Comparison of ENCODE assay signal across 24 cellular contexts in genomic region chr6:79922018-79922417, GRCh38. TPM values are rescaled to one million over a fixed set of nuclear protein-coding genes. Genes with fewer than 3 reads are reported as not detected.
DNase-seq lines count a peak whose midpoint lies in the region; ATAC-seq, FAIRE-seq and TF ChIP-seq lines count a peak whose summit lies in the region.
"Had no signal": no experiment of that assay in that cellular context is flagged by ENCODE, and none has a peak within 500 bp of the region (broad histone marks: within the 10 kb centered on the region; RNA-seq: fewer than 3 reads in every experiment).

No MANE protein-coding gene starts in this region.

- H3K9me3 ChIP-seq in Karpas-422 (ENCODE audit: low read length), result no peaks in the 10 kb centered on the region
- H3K9me3 ChIP-seq: A549 had no signal

- H3K4me2 ChIP-seq in Karpas-422 (ENCODE audit: low read depth, low read length, poor library complexity, severe bottlenecking), result no peak overlapping the region
- H3K4me2 ChIP-seq: A549 had no signal

- H3K4me3 ChIP-seq in bronchial epithelial cell (ENCODE audit: low read depth, low read length) (no peak overlapping the region), Karpas-422 (ENCODE audit: low read length) (no peak overlapping the region)
- H3K4me3 ChIP-seq: A549, GM23248 had no signal

- no peaks in the 10 kb centered on the region for H3K9me2 ChIP-seq in Karpas-422 (replicated peaks; ENCODE audit: insufficient read depth, low read length)

- FAIRE-seq in D721Med (lab: Jason Lieb, UNC) (peak; percentile 35), bronchial epithelial cell (lab: Jason Lieb, UNC) (no peak)
- FAIRE-seq: A549, GM12891, H1 had no signal

- no peak overlapping the region for H3K9ac ChIP-seq in Karpas-422 (ENCODE audit: low read length)
- H3K9ac ChIP-seq: GM23248 had no signal

- DNase-seq in D721Med (ENCODE audit: insufficient read length, low spot score) (no peak), DMS 273 treated with DMSO at 0.1 percent for 48 hours (lab: John Stamatoyannopoulos, UW) (peak; percentile 30), bronchial epithelial cell (ENCODE audit: low read depth) (peak; percentile 69), left colon (no peak), Karpas-422 (no peak)
- DNase-seq: 8988T; ACHN; AML-193; C1 segment of cervical spinal cord; Calu3; CD4-positive, alpha-beta memory T cell; COR-L47; DMS53; DMS79 treated with DMSO at 0.1 percent for 48 hours; GF-D8; GM23248; H7; HCEC 1CT had no signal

- H3K36me3 ChIP-seq in bronchial epithelial cell (ENCODE audit: control insufficient read depth, insufficient read depth, low read length) (no peaks in the 10 kb centered on the region), Karpas-422 (ENCODE audit: insufficient read depth, low read length) (no peaks in the 10 kb centered on the region)

- TF ChIP-seq CTCF in D721Med (IDR thresholded peaks at IDR 0.05; ENCODE audit: insufficient read depth, missing control alignments) (no peak), bronchial epithelial cell (IDR thresholded peaks at IDR 0.05; ENCODE audit: insufficient read depth, low read length, severe bottlenecking) (no peak)

- H3K27ac ChIP-seq in Karpas-422 (ENCODE audit: low read length), result no peak overlapping the region
- H3K27ac ChIP-seq: A549, GM23248 had no signal

- H2AFZ ChIP-seq in Karpas-422 (ENCODE audit: low read length), result no peak overlapping the region
- H2AFZ ChIP-seq: GM23248 had no signal

- H4K20me1 ChIP-seq in Karpas-422 (ENCODE audit: insufficient read depth, low read depth, low read length), result no peaks in the 10 kb centered on the region

- ATAC-seq in left colon (peak; percentile 61), HG03460 (IDR thresholded peaks at IDR 0.05; ENCODE audit: unreplicated experiment) (no peak), GM18520 (IDR thresholded peaks at IDR 0.05; ENCODE audit: unreplicated experiment) (no peak), GM19455 (IDR thresholded peaks at IDR 0.05; ENCODE audit: unreplicated experiment) (no peak)
- ATAC-seq: A549 had no signal

- intact Hi-C loops in left colon (cut with DNase I, micrococcal nuclease), result no loop called here

- no peaks in the 10 kb centered on the region for H3K4me1 ChIP-seq in Karpas-422 (ENCODE audit: low read length)
- H3K4me1 ChIP-seq: A549 had no signal

- no peaks in the 10 kb centered on the region for H3K27me3 ChIP-seq in bronchial epithelial cell (ENCODE audit: control insufficient read depth, insufficient read depth, low read length)
- H3K27me3 ChIP-seq in Karpas-422 (ENCODE audit: low read length), result no peaks in the 10 kb centered on the region

- H3K79me2 ChIP-seq in Karpas-422 (ENCODE audit: low read length), result no peaks in the 10 kb centered on the region

RNA-seq across cellular contexts. Expression of gene ELOVL4, which starts 25.3 kb away (rescaled TPM):
- total RNA-seq in bronchial epithelial cell, result 6.1 and 15.0 TPM in 2 replicates
- total RNA-seq in left colon, result under 1 TPM; 0.31 to 0.47 TPM
- total RNA-seq in Karpas-422 (2014; rRNA removed; shearing (Covaris generic); ENCODE audit: low replicate concordance), result not detected in 2 replicates

Comparison
In these comparisons a context has a peak if more than half of its experiments do, and no peak if none do; other contexts are left out.
1. DNase-seq: peak in DMS 273 treated with DMSO at 0.1 percent for 48 hours (single experiment) and bronchial epithelial cell (single experiment); none in D721Med (single experiment), left colon (0 of 2) and Karpas-422 (single experiment).